In genomic region chr16:15005357-15006132, GRCh38 we compare ENCODE assay signal across 7 cellular contexts. TPM values are rescaled to one million over a fixed set of nuclear protein-coding genes. Genes with fewer than 3 reads are reported as not detected.
DNase-seq lines count a peak whose midpoint lies in the region; ATAC-seq and TF ChIP-seq lines count a peak whose summit lies in the region.
"Not testable (repeated sequence)": the region's sequence is repeated elsewhere in the genome, so short reads cannot be mapped to it uniquely, and the experiment has no call there.

No MANE protein-coding gene starts in this region.

- ATAC-seq in body of pancreas (peak; percentile 43), left cardiac atrium (peak; percentile 29 to 77), left lung (peak; percentile 28)

- POLR2A ChIA-PET in HEK293 (lab: Yijun Ruan, JAX): not testable (repeated sequence)

- H3K27ac Mint-ChIP-seq in osteocyte (ENCODE audit: unreplicated experiment): not testable (repeated sequence)

- not testable (repeated sequence) for H3K27ac ChIP-seq in HEK293 (ENCODE audit: extremely low read depth, low read depth, low read length); body of pancreas; left lung
- peak overlapping the region; percentile 25 to 52 for H3K27ac ChIP-seq in tibial artery

- H3K36me3 Mint-ChIP-seq in osteocyte (ENCODE audit: unreplicated experiment): peaks cover 56% of the 10 kb centered on the region

- not testable (repeated sequence) for H3K4me3 ChIP-seq in HEK293 (ENCODE audit: low read depth, low read length); body of pancreas; fibroblast of the aortic adventitia (ENCODE audit: low read depth, low read length); left lung; tibial artery

- not testable (repeated sequence) for H3K27me3 Mint-ChIP-seq in osteocyte (ENCODE audit: unreplicated experiment)

- not testable (repeated sequence) for TF ChIP-seq CTCF in HEK293 (tag by site-specific recombination; IDR thresholded peaks at IDR 0.05); body of pancreas (IDR thresholded peaks at IDR 0.05); fibroblast of the aortic adventitia (IDR thresholded peaks at IDR 0.05; ENCODE audit: insufficient read depth, low read length); left lung (IDR thresholded peaks at IDR 0.05); osteocyte (IDR thresholded peaks at IDR 0.05); tibial artery (IDR thresholded peaks at IDR 0.05)

- DNase-seq in body of pancreas, left cardiac atrium, left lung, tibial artery: not testable (repeated sequence)
- DNase-seq in fibroblast of the aortic adventitia (ENCODE audit: low read depth) (peak; percentile 56), osteocyte (ENCODE audit: extremely low spot score, unreplicated experiment) (peak; percentile 51)

- intact Hi-C loops in body of pancreas (cut with DNase I); left cardiac atrium (cut with DNase I); left lung (cut with DNase I); tibial artery (cut with DNase I; ENCODE audit: low total_unique reads): not testable (repeated sequence)

- 80 to 82% methylated on average over 5 of the region's 5 CpGs for WGBS in body of pancreas, 2 donors

- H3K4me1 ChIP-seq in HEK293 (ENCODE audit: control insufficient read depth, insufficient read depth, low read length); body of pancreas; left lung: not testable (repeated sequence)
- peaks cover 0 to 13% (median 2%) of the 10 kb centered on the region in 4 donors for H3K4me1 ChIP-seq in tibial artery

- not testable (repeated sequence) for TF ChIP-seq POLR2A in body of pancreas (IDR thresholded peaks at IDR 0.05)

- H3K4me1 Mint-ChIP-seq in osteocyte (ENCODE audit: unreplicated experiment): not testable (repeated sequence)

- not testable (repeated sequence) for H3K4me3 Mint-ChIP-seq in osteocyte (ENCODE audit: unreplicated experiment)

- not testable (repeated sequence) for H3K27me3 ChIP-seq in body of pancreas, left lung, tibial artery

- H3K9me3 ChIP-seq in HEK293 (ENCODE audit: control insufficient read depth, insufficient read depth, low read depth, low read length); body of pancreas; left lung; tibial artery: not testable (repeated sequence)

- peaks cover 17 to 51% of the 10 kb centered on the region in 2 experiments; a peak in 2 of 3 replicates for H3K36me3 ChIP-seq in HEK293 (ENCODE audit: control insufficient read depth in 2 of 2, insufficient read depth in 1 of 2, low read length in 2 of 2)
- peaks cover 19 to 20% of the 10 kb centered on the region in 2 donors for H3K36me3 ChIP-seq in body of pancreas (replicated peaks in 1 of 2; ENCODE audit: insufficient read depth in 1 of 2, low read depth in 2 of 2)
- peaks cover 6 to 73% of the 10 kb centered on the region in 2 donors for H3K36me3 ChIP-seq in left lung
- H3K36me3 ChIP-seq in tibial artery: peaks cover 6 to 31% (median 27%) of the 10 kb centered on the region in 3 donors

- CTCF ChIA-PET in HEK293 (lab: Yijun Ruan, JAX): interaction anchor here (0.5 to 1.1 kb wide), 2 partner anchors 13 to 1767 kb away, joined by 3 read pairs; no protein-coding TSS in a partner anchor

- H3K9me3 Mint-ChIP-seq in osteocyte (ENCODE audit: unreplicated experiment): not testable (repeated sequence)

TF ChIP-seq in HEK293, 187 proteins besides CTCF, POLR2A, EP300 and RAD21:
- TF ChIP-seq KLF1 (tag by site-specific recombination; IDR thresholded peaks at IDR 0.05): 0 out of 2 replicates have a peak, but pooled peaks have one; percentile 14

RNA-seq across cellular contexts. Expression of gene PDXDC1, which starts 30.7 kb away (rescaled TPM):
- 10 to 100 TPM; 63.3 to 66.2 TPM for total RNA-seq in body of pancreas
- total RNA-seq in fibroblast of the aortic adventitia (ENCODE audit: low replicate concordance): 59.4 and 61.0 TPM in 2 replicates
- total RNA-seq in left cardiac atrium: 100 to 1,000 TPM in 1 of 2 donors, 10 to 100 TPM in 1; 73.8 to 103 TPM
- total RNA-seq in left lung: 100 to 1,000 TPM; 103 to 111 TPM
- 107 and 109 TPM in 2 replicates for total RNA-seq in osteocyte

RNA-seq across cellular contexts. Expression of gene NTAN1, which starts 50.3 kb away (rescaled TPM):
- 10 to 100 TPM in 1 of 2 donors, 1 to 10 TPM in 1; 7.9 to 29.8 TPM for total RNA-seq in body of pancreas
- 21.6 and 109 TPM in 2 replicates for total RNA-seq in fibroblast of the aortic adventitia (ENCODE audit: low replicate concordance)
- 10 to 100 TPM; 25.8 to 30.4 TPM for total RNA-seq in left cardiac atrium
- 10 to 100 TPM; 33.6 to 38.1 TPM for total RNA-seq in left lung
- 54.9 and 56.4 TPM in 2 replicates for total RNA-seq in osteocyte
